9 cellular contexts compared by ENCODE assay signal in genomic region chr16:85718682-85719081, GRCh38. TPM values are rescaled to one million over a fixed set of nuclear protein-coding genes. Genes with fewer than 3 reads are reported as not detected.
DNase-seq lines count a peak whose midpoint lies in the region; ATAC-seq, FAIRE-seq and TF ChIP-seq lines count a peak whose summit lies in the region.
"Had no signal": no experiment of that assay in that cellular context is flagged by ENCODE, and none has a peak within 500 bp of the region (broad histone marks: within the 10 kb centered on the region; RNA-seq: fewer than 3 reads in every experiment).

No MANE protein-coding gene starts in this region.

- DNase-seq in NCI-H526 (lab: John Stamatoyannopoulos, UW) (peak; percentile 2 to 48), NCI-H526 treated with DMSO at 0.1 percent for 48 hours (lab: John Stamatoyannopoulos, UW) (no peak), LNCaP clone FGC (ENCODE audit: low read depth) (no peak), colonic mucosa (peak; percentile 40), pancreas (peak in 2 of 6 donors; percentile 26 to 76)
- DNase-seq in stimulated activated CD4-positive, alpha-beta T cell treated with anti-CD3 and anti-CD28 coated beads, Interleukin-4, amount 100 ng/mL, for 1 hour = no peak
- DNase-seq: CD8-positive, alpha-beta T cell had no signal

- H3K4me3 ChIP-seq in LNCaP clone FGC (ENCODE audit: low read depth, low read length) (no peak overlapping the region), colonic mucosa (no peak overlapping the region), pancreas (no peak overlapping the region)

- H3K36me3 ChIP-seq in colonic mucosa (no peaks in the 10 kb centered on the region), pancreas (no peaks in the 10 kb centered on the region)

- H3K9ac ChIP-seq in colonic mucosa (ENCODE audit: low read depth in 2 of 2, low read length in 2 of 2) = no peak overlapping the region

- H3K4me1 ChIP-seq in colonic mucosa (no peaks in the 10 kb centered on the region), pancreas (no peaks in the 10 kb centered on the region)

- no peaks in the 10 kb centered on the region for H3K9me3 ChIP-seq in colonic mucosa
- no peaks in the 10 kb centered on the region for H3K9me3 ChIP-seq in pancreas

- intact Hi-C loops in colonic mucosa (cut with DNase I) = loop anchor here (5.0 kb wide), 2 partner anchors 41 to 296 kb away; no protein-coding TSS in a partner anchor
- intact Hi-C loops in pancreas (cut with DNase I) = loop anchor here in 2 of 3 donors (5.0 to 10.0 kb wide), 2 partner anchors 51 to 444 kb away; no protein-coding TSS in a partner anchor

- TF ChIP-seq CTCF in LNCaP clone FGC (IDR thresholded peaks at IDR 0.05; ENCODE audit: control insufficient read depth, extremely low read depth, insufficient read depth) (peak; percentile 78), colonic mucosa (IDR thresholded peaks at IDR 0.05) (peak; percentile 30), pancreas (IDR thresholded peaks at IDR 0.05) (peak; percentile 30 to 49 (median 36))

- peak in 3 of 4 donors; percentile 31 to 56 (median 37) for ATAC-seq in pancreas
- ATAC-seq in HG02885 (IDR thresholded peaks at IDR 0.05; ENCODE audit: poor library complexity, unreplicated experiment) = no peak
- no peak for ATAC-seq in GM21360 (IDR thresholded peaks at IDR 0.05; ENCODE audit: unreplicated experiment)
- ATAC-seq: CD8-positive, alpha-beta T cell had no signal

- 31 to 39% methylated on average over 11 of the region's 11 CpGs for WGBS in pancreas, 2 donors

- H3K27me3 ChIP-seq in colonic mucosa = no peaks in the 10 kb centered on the region
- H3K27me3 ChIP-seq in pancreas = no peaks in the 10 kb centered on the region

- FAIRE-seq in pancreas (lab: Jason Lieb, UNC) = no peak

- no peak overlapping the region for H3K27ac ChIP-seq in colonic mucosa
- H3K27ac ChIP-seq in pancreas = no peak overlapping the region

RNA-seq across cellular contexts. Expression of gene GINS2, which starts 29.9 kb away (rescaled TPM):
- 10 to 100 TPM in 1 of 2 donors, 1 to 10 TPM in 1; 6.1 to 39.9 TPM for total RNA-seq in colonic mucosa
- 1 to 10 TPM in 2 of 6 donors, under 1 TPM in 4; 0.37 to 1.6 (median 0.71) TPM for total RNA-seq in pancreas
- 1 to 10 TPM in 1 of 2 donors, under 1 TPM in 1; 0.76 to 1.9 TPM for polyA plus RNA-seq in pancreas

RNA-seq across cellular contexts. Expression of gene C16orf74, which starts 32.2 kb away (rescaled TPM):
- total RNA-seq in colonic mucosa (under 1 TPM; 0.37 to 0.96 TPM), pancreas (under 1 TPM; 0.37 to 0.87 (median 0.61) TPM)
- 1 to 10 TPM in 1 of 2 donors, under 1 TPM in 1; 0.84 to 1.3 TPM for polyA plus RNA-seq in pancreas

Comparison
In these comparisons a context has a peak if more than half of its experiments do, and no peak if none do; other contexts are left out.
1. DNase-seq: peak in NCI-H526 (2 of 2) and colonic mucosa (single experiment); none in NCI-H526 treated with DMSO at 0.1 percent for 48 hours (single experiment), LNCaP clone FGC (single experiment) and stimulated activated CD4-positive, alpha-beta T cell treated with anti-CD3 and anti-CD28 coated beads, Interleukin-4, amount 100 ng/mL, for 1 hour (single experiment).
2. ATAC-seq: peak in pancreas (3 of 4); none in HG02885 (single experiment) and GM21360 (single experiment).
3. Peak in every context shown above with its lines, with median percentiles within 50 percentile points of each other: CTCF ChIP-seq.